Comparison of ENCODE assay signal across 3 cellular contexts in genomic region chr10:100364147-100364546, GRCh38.
TF ChIP-seq lines count a peak whose summit lies in the region.

No MANE protein-coding gene starts in this region.

TF ChIP-seq in HCT116, 20 proteins besides CTCF, POLR2A, EP300 and RAD21:
- TF ChIP-seq YY1 (IDR thresholded peaks at IDR 0.05; ENCODE audit: extremely low read depth, insufficient replicate concordance, low read depth, low read length) (no peak), JUND (IDR thresholded peaks at IDR 0.05) (no peak), ZNF274 (IDR thresholded peaks at IDR 0.05; ENCODE audit: low read depth, low read length) (no peak), EZH2 (IDR thresholded peaks at IDR 0.05) (no peak), ATF3 (IDR thresholded peaks at IDR 0.05) (no peak), TCF7L2 (IDR thresholded peaks at IDR 0.05; ENCODE audit: borderline replicate concordance, extremely low read depth, insufficient read depth, insufficient read length) (no peak), CBX3 (IDR thresholded peaks at IDR 0.05; ENCODE audit: low read depth) (no peak), ELF1 (IDR thresholded peaks at IDR 0.05; ENCODE audit: borderline replicate concordance, low read depth) (no peak), FOSL1 (IDR thresholded peaks at IDR 0.05; ENCODE audit: low read depth) (no peak), CEBPB (IDR thresholded peaks at IDR 0.05; ENCODE audit: low read depth) (no peak), EGR1 (IDR thresholded peaks at IDR 0.05; ENCODE audit: low read depth) (no peak), SP1 (IDR thresholded peaks at IDR 0.05; ENCODE audit: low read depth) (no peak), POLR2AphosphoS5 (IDR thresholded peaks at IDR 0.05; ENCODE audit: low read depth, low read length) (no peak), EZH2phosphoT487 (IDR thresholded peaks at IDR 0.05; ENCODE audit: borderline replicate concordance) (no peak), SIN3A (IDR thresholded peaks at IDR 0.05; ENCODE audit: low read depth) (no peak), ZFX (IDR thresholded peaks at IDR 0.05) (no peak), SRF (IDR thresholded peaks at IDR 0.05; ENCODE audit: low read depth) (no peak)
- TF ChIP-seq, protein P1, sequence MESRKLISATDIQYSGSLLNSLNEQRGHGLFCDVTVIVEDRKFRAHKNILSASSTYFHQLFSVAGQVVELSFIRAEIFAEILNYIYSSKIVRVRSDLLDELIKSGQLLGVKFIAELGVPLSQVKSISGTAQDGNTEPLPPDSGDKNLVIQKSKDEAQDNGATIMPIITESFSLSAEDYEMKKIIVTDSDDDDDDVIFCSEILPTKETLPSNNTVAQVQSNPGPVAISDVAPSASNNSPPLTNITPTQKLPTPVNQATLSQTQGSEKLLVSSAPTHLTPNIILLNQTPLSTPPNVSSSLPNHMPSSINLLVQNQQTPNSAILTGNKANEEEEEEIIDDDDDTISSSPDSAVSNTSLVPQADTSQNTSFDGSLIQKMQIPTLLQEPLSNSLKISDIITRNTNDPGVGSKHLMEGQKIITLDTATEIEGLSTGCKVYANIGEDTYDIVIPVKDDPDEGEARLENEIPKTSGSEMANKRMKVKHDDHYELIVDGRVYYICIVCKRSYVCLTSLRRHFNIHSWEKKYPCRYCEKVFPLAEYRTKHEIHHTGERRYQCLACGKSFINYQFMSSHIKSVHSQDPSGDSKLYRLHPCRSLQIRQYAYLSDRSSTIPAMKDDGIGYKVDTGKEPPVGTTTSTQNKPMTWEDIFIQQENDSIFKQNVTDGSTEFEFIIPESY (IDR thresholded peaks at IDR 0.05; ENCODE audit: extremely low read depth, insufficient replicate concordance, low read length) = no peak
- TF ChIP-seq, protein P2, sequence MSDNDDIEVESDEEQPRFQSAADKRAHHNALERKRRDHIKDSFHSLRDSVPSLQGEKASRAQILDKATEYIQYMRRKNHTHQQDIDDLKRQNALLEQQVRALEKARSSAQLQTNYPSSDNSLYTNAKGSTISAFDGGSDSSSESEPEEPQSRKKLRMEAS (IDR thresholded peaks at IDR 0.05) = no peak

TF ChIP-seq in WTC11, 78 proteins besides CTCF, POLR2A, EP300 and RAD21:
- TF ChIP-seq MXD4 (CRISPR knock-in tag; IDR thresholded peaks at IDR 0.05; ENCODE audit: borderline replicate concordance) = no peak
- TF ChIP-seq, protein P3, sequence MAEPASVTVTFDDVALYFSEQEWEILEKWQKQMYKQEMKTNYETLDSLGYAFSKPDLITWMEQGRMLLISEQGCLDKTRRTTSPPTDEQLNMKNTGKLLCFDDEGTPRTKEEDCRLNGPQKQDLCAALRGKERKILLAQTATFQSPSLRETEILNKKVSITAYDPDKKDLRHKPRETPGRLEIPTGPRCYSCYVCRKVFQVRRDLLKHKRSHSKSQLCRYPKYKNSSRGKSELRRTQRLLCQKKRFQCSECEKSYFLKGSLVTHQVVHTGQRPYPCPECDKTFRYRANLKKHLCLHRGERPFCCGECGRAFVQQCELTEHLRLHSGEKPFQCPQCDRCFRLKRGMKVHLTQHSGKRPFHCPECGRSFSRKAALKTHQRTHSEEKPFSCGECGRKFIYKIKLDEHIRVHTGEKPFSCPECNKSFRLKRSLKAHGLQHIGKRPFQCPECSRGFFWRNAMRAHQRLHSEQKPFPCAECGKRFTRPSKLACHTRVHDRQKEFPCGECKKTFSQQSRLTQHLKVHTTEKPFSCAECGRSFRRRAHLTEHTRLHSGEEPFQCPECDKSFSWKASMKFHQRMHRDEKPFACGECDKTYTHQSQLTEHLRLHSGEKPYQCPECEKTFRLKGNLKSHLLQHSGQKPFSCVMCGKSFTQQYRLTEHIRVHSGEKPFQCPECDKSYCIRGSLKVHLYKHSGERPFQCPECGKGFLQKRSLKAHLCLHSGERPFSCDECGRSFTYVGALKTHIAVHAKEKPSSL (CRISPR knock-in tag; conservative IDR thresholded peaks at IDR 0.05) = no peak

TF ChIP-seq in endothelial cell of umbilical vein, 7 proteins besides CTCF, POLR2A, EP300 and RAD21:
- TF ChIP-seq MYC (IDR thresholded peaks at IDR 0.05; ENCODE audit: low read depth, low read length) (no peak), JUN (IDR thresholded peaks at IDR 0.05; ENCODE audit: borderline replicate concordance, insufficient read depth, insufficient read length, low read depth) (no peak), EZH2 (IDR thresholded peaks at IDR 0.05; ENCODE audit: borderline replicate concordance, low read depth, low read length, severe bottlenecking) (no peak), FOS (IDR thresholded peaks at IDR 0.05; ENCODE audit: borderline replicate concordance, insufficient read depth, low read length) (no peak), POLR2AphosphoS5 (IDR thresholded peaks at IDR 0.05; ENCODE audit: insufficient read depth, low read depth, low read length) (no peak), GATA2 (IDR thresholded peaks at IDR 0.05; ENCODE audit: insufficient read depth, insufficient read length, low read depth, low read length) (no peak)
- TF ChIP-seq, protein P2 (IDR thresholded peaks at IDR 0.05; ENCODE audit: insufficient read depth, insufficient read length) = no peak
